ENCODE assay signal across 8 cellular contexts in the genomic region with DNA sequence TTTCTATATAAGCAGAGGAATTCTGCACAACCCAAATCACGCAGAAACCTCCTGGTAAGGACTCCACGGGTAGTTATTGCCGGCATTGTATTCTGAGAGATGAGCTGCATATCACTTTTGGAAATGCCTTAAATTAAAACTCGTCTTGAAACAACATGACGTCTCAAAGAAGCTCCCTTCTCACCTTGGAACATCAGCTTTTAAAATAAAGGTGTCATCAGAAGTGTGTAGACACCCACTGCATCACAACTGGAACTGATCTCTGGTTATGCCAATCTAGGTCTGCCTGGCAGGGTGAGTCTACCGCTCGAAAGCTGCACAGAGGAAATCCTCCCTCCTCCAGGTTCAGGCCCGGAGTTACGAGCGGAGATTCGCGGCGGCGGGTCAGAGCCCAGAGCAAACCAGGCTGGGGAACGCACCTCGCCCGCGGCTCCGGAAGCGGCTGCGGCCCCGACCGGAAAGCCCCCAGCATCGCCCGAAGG. TPM values are rescaled to one million over a fixed set of nuclear protein-coding genes. Genes with fewer than 3 reads are reported as not detected.
A peak's percentile ranks its signal among the peaks of the same experiment; 100 is the strongest.
DNase-seq lines count a peak whose midpoint lies in the region; ATAC-seq, FAIRE-seq and TF ChIP-seq lines count a peak whose summit lies in the region.

No MANE protein-coding gene starts in this region.

- peak overlapping the region; percentile 76 for H2AFZ ChIP-seq in ACC112 (ENCODE audit: low read length, unreplicated experiment)

- intact Hi-C loops in dorsolateral prefrontal cortex (cut with DNase I) = loop anchor here (2.0 to 10.0 kb wide), 8 partner anchors 65 to 518 kb away; no protein-coding TSS in a partner anchor

- peak overlapping the region; percentile 95 for H3K4me3 ChIP-seq in ACC112 (ENCODE audit: low read depth, low read length)
- H3K4me3 ChIP-seq in MG63 = peak overlapping the region; percentile 95
- peak overlapping the region; percentile 64 to 98 (median 89) for H3K4me3 ChIP-seq in dorsolateral prefrontal cortex
- peak overlapping the region; percentile 65 to 73 for H3K4me3 ChIP-seq in muscle layer of colon (ENCODE audit: low read depth in 1 of 2, low read length in 2 of 2)

- ATAC-seq in GM18858 (IDR thresholded peaks at IDR 0.05; ENCODE audit: unreplicated experiment) = no peak

- H3K27ac ChIP-seq in ACC112 (ENCODE audit: low read depth, low read length) (peak overlapping the region; percentile 71), dorsolateral prefrontal cortex (peak overlapping the region; percentile 92 to 100 (median 98)), muscle layer of colon (ENCODE audit: low read depth, low read length) (peak overlapping the region; percentile 93)

- TF ChIP-seq CTCF in dorsolateral prefrontal cortex (IDR thresholded peaks at IDR 0.05 in 54 of 56, conservative IDR thresholded peaks at IDR 0.05 in 2 of 56; ENCODE audit: low read depth in 1 of 56, partially characterized antibody in 56 of 56) = no peak

- peaks cover 65% of the 10 kb centered on the region for H3K79me2 ChIP-seq in ACC112 (ENCODE audit: control insufficient read depth, insufficient read depth, low read length, unreplicated experiment)

- no peaks in the 10 kb centered on the region for H3K9me3 ChIP-seq in MG63
- H3K9me3 ChIP-seq in muscle layer of colon (ENCODE audit: low read length) = no peaks in the 10 kb centered on the region

- H3K36me3 ChIP-seq in ACC112 (ENCODE audit: insufficient read depth, low read length) (no peaks in the 10 kb centered on the region; the same call in 1 of the 2 replicates), MG63 (no peaks in the 10 kb centered on the region), muscle layer of colon (ENCODE audit: insufficient read depth, low read length) (no peaks in the 10 kb centered on the region)

- no peaks in the 10 kb centered on the region for H3K27me3 ChIP-seq in ACC112 (ENCODE audit: insufficient read depth, low read length)
- H3K27me3 ChIP-seq in MG63 = no peaks in the 10 kb centered on the region
- no peaks in the 10 kb centered on the region for H3K27me3 ChIP-seq in dorsolateral prefrontal cortex
- no peaks in the 10 kb centered on the region for H3K27me3 ChIP-seq in muscle layer of colon (ENCODE audit: control insufficient read depth in 1 of 2, insufficient read depth in 2 of 2, low read length in 2 of 2)

- peak; percentile 94 for FAIRE-seq in GM19239 (lab: Jason Lieb, UNC)

- peak overlapping the region; percentile 49 for H3K9ac ChIP-seq in muscle layer of colon (ENCODE audit: low read length)

- peaks cover 24% of the 10 kb centered on the region for H3K4me1 ChIP-seq in ACC112 (ENCODE audit: control insufficient read depth, insufficient read depth, low read length, unreplicated experiment)
- peaks cover 38% of the 10 kb centered on the region for H3K4me1 ChIP-seq in muscle layer of colon (ENCODE audit: insufficient read depth, low read length)

- no peak for DNase-seq in GM19239 (ENCODE audit: insufficient read length, low spot score)
- no peak for DNase-seq in MG63
- DNase-seq in dorsolateral prefrontal cortex = no peak
- DNase-seq in activated CD4-positive, CD25-positive, alpha-beta regulatory T cell treated with anti-CD3 and anti-CD28 coated beads, Interleukin-2, amount 50 U/mL, for 72 hours = no peak
- no peak for DNase-seq in NCI-H524 (lab: John Stamatoyannopoulos, UW)

RNA-seq across cellular contexts. Expression of a gene that starts 1.0 kb away (rescaled TPM):
- total RNA-seq in MG63 (2014; rRNA removed; shearing (Covaris generic); ENCODE audit: low replicate concordance) = 6.4 and 16.9 TPM in 2 replicates
- total RNA-seq in dorsolateral prefrontal cortex = 100 to 1,000 TPM in 18 of 120 experiments, 10 to 100 TPM in 102; 48.4 to 191 (median 77.9) TPM
